8 cellular contexts compared by ENCODE assay signal in genomic region chr1:21318714-21319159, GRCh38. TPM values are rescaled to one million over a fixed set of nuclear protein-coding genes. Genes with fewer than 3 reads are reported as not detected.
A peak's percentile ranks its signal among the peaks of the same experiment; 100 is the strongest.
DNase-seq lines count a peak whose midpoint lies in the region; ATAC-seq and TF ChIP-seq lines count a peak whose summit lies in the region.

No MANE protein-coding gene starts in this region.

- no peaks in the 10 kb centered on the region for H3K9me3 ChIP-seq in uterus

- peaks cover 20 to 52% of the 10 kb centered on the region in 2 donors for H3K4me1 ChIP-seq in uterus

- intact Hi-C loops in uterus (cut with DNase I; ENCODE audit: low total_unique reads), result no loop called here

- peaks cover 3% of the 10 kb centered on the region for H3K36me3 Mint-ChIP-seq in activated naive CD4-positive, alpha-beta T cell treated with anti-CD3 and anti-CD28 coated beads, Interleukin-2, amount 50 U/mL, for 24 hours
- no peaks in the 10 kb centered on the region for H3K36me3 Mint-ChIP-seq in neural crest cell (ENCODE audit: low read depth)
- peaks cover 0 to 12% (median 6%) of the 10 kb centered on the region in 3 donors for H3K36me3 Mint-ChIP-seq in naive thymus-derived CD8-positive, alpha-beta T cell

- no peak for DNase-seq in activated naive CD4-positive, alpha-beta T cell treated with Interleukin-2 at 50 U/mL for 16 hours
- DNase-seq in fibroblast of the aortic adventitia (ENCODE audit: low read depth) (peak; percentile 89), neural crest cell (ENCODE audit: low read depth, low spot score) (no peak), uterus (peak; percentile 99)
- DNase-seq in naive thymus-derived CD8-positive, alpha-beta T cell, result no peak

- peak overlapping the region; percentile 23 for H3K27ac Mint-ChIP-seq in activated naive CD4-positive, alpha-beta T cell treated with anti-CD3 and anti-CD28 coated beads, Interleukin-2, amount 50 U/mL, for 24 hours
- H3K27ac Mint-ChIP-seq in neural crest cell (ENCODE audit: unreplicated experiment), result peak overlapping the region; percentile 50
- peak overlapping the region in 2 of 10 donors; percentile 24 to 44 for H3K27ac Mint-ChIP-seq in naive thymus-derived CD8-positive, alpha-beta T cell

- H3K27me3 Mint-ChIP-seq in activated naive CD4-positive, alpha-beta T cell treated with anti-CD3 and anti-CD28 coated beads, Interleukin-2, amount 50 U/mL, for 24 hours, result no peaks in the 10 kb centered on the region
- H3K27me3 Mint-ChIP-seq in neural crest cell (ENCODE audit: low read depth), result no peaks in the 10 kb centered on the region
- no peaks in the 10 kb centered on the region for H3K27me3 Mint-ChIP-seq in naive thymus-derived CD8-positive, alpha-beta T cell

- H3K4me1 Mint-ChIP-seq in activated naive CD4-positive, alpha-beta T cell treated with anti-CD3 and anti-CD28 coated beads, Interleukin-2, amount 50 U/mL, for 24 hours, result peaks cover 65% of the 10 kb centered on the region
- H3K4me1 Mint-ChIP-seq in neural crest cell, result peaks cover 71% of the 10 kb centered on the region
- peaks cover 24 to 52% (median 49%) of the 10 kb centered on the region in 4 donors for H3K4me1 Mint-ChIP-seq in naive thymus-derived CD8-positive, alpha-beta T cell

- ATAC-seq in GM19035 (IDR thresholded peaks at IDR 0.05; ENCODE audit: unreplicated experiment) (no peak), HG03108 (IDR thresholded peaks at IDR 0.05; ENCODE audit: unreplicated experiment) (no peak)
- no peak for ATAC-seq in naive thymus-derived CD8-positive, alpha-beta T cell

- TF ChIP-seq CTCF in fibroblast of the aortic adventitia (IDR thresholded peaks at IDR 0.05; ENCODE audit: insufficient read depth, low read length) (no peak), neural crest cell (conservative IDR thresholded peaks at IDR 0.05) (no peak), uterus (IDR thresholded peaks at IDR 0.05) (no peak)

- H3K9me3 Mint-ChIP-seq in activated naive CD4-positive, alpha-beta T cell treated with anti-CD3 and anti-CD28 coated beads, Interleukin-2, amount 50 U/mL, for 24 hours, result no peaks in the 10 kb centered on the region
- H3K9me3 Mint-ChIP-seq in neural crest cell, result no peaks in the 10 kb centered on the region
- no peaks in the 10 kb centered on the region for H3K9me3 Mint-ChIP-seq in naive thymus-derived CD8-positive, alpha-beta T cell

- no peak overlapping the region for H3K4me3 Mint-ChIP-seq in activated naive CD4-positive, alpha-beta T cell treated with anti-CD3 and anti-CD28 coated beads, Interleukin-2, amount 50 U/mL, for 24 hours
- no peak overlapping the region for H3K4me3 Mint-ChIP-seq in neural crest cell
- H3K4me3 Mint-ChIP-seq in naive thymus-derived CD8-positive, alpha-beta T cell, result no peak overlapping the region

- H3K27ac ChIP-seq in uterus, result peak overlapping the region; percentile 85 to 93

- H3K27me3 ChIP-seq in uterus, result no peaks in the 10 kb centered on the region

- no peak overlapping the region for H3K4me3 ChIP-seq in fibroblast of the aortic adventitia (ENCODE audit: low read depth, low read length)
- no peak overlapping the region for H3K4me3 ChIP-seq in uterus

- no peaks in the 10 kb centered on the region for H3K36me3 ChIP-seq in uterus

- POLR2A ChIA-PET in naive thymus-derived CD8-positive, alpha-beta T cell (lab: Charles Lee), result interaction anchor here (9.7 kb wide), 1 partner anchor 23 kb away, joined by 218 read pairs; the partner anchor contains the start of gene ECE1

- peak in 1 of 2 donors; percentile 31 for TF ChIP-seq POLR2A in uterus (IDR thresholded peaks at IDR 0.05)

RNA-seq across cellular contexts. Expression of gene ECE1, which starts 28.5 kb away (rescaled TPM):
- total RNA-seq in fibroblast of the aortic adventitia (ENCODE audit: low replicate concordance) (30.7 and 90.4 TPM in 2 replicates), neural crest cell (38.3 and 40.3 TPM in 2 replicates), uterus (100 to 1,000 TPM in 1 of 4 donors, 10 to 100 TPM in 3; 45.6 to 175 (median 59.1) TPM)
- 10 to 100 TPM; 51.7 to 53.6 TPM for total RNA-seq in naive thymus-derived CD8-positive, alpha-beta T cell
- 10 to 100 TPM in 2 of 3 donors, 1 to 10 TPM in 1; 9.1 to 37.3 (median 20.5) TPM for polyA plus RNA-seq in naive thymus-derived CD8-positive, alpha-beta T cell

Comparison
In these comparisons a context has a peak if more than half of its experiments do, and no peak if none do; other contexts are left out.
1. DNase-seq: peak in fibroblast of the aortic adventitia (single experiment) and uterus (2 of 2); none in activated naive CD4-positive, alpha-beta T cell treated with Interleukin-2 at 50 U/mL for 16 hours (single experiment), neural crest cell (single experiment) and naive thymus-derived CD8-positive, alpha-beta T cell (0 of 10).